Comparison of ENCODE assay signal across 16 cellular contexts in the genomic region with DNA sequence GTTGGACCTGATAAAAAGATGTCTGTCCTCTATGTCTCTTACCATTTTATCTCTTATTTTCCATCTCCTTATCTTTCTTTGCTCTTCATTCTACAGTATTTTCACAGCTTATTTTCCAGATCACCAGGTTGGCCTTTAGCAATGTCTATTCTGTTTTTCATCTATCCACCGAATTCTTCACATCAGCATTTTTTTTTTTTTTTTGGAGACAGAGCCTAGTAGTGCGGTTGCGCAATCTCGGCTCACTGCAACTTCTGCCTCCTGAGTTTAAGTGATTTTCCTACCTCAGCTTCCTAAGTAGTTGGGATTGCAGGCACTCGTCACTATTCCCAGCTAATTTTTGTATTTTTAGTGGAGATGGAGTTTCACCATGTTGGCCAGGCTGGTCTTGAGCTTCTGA. TPM values are rescaled to one million over a fixed set of nuclear protein-coding genes. Genes with fewer than 3 reads are reported as not detected.
DNase-seq lines count a peak whose midpoint lies in the region.
"Had no signal": no experiment of that assay in that cellular context is flagged by ENCODE, and none has a peak within 500 bp of the region (broad histone marks: within the 10 kb centered on the region; RNA-seq: fewer than 3 reads in every experiment).

No MANE protein-coding gene starts in this region.

- H3K9ac ChIP-seq in HUES48 (ENCODE audit: low read depth, low read length) (no peak overlapping the region), adipocyte (ENCODE audit: low read length) (no peak overlapping the region), iPS-20b (ENCODE audit: low read depth, low read length) (no peak overlapping the region)

- H3K4me1 ChIP-seq in HUES48 (ENCODE audit: control insufficient read depth, insufficient read depth, low read length): peaks cover 26% of the 10 kb centered on the region
- peaks cover 5% of the 10 kb centered on the region for H3K4me1 ChIP-seq in adipocyte (ENCODE audit: control insufficient read depth, insufficient read depth, low read length)
- peaks cover 18% of the 10 kb centered on the region for H3K4me1 ChIP-seq in iPS-20b (ENCODE audit: insufficient read depth, low read length)

- H3K4me3 ChIP-seq in HUES48 (ENCODE audit: low read depth, low read length) (no peak overlapping the region), adipocyte (ENCODE audit: low read length) (no peak overlapping the region), iPS-20b (ENCODE audit: low read length) (peak overlapping the region; percentile 41)
- H3K4me3 ChIP-seq: dorsolateral prefrontal cortex, spleen had no signal

- H3K36me3 ChIP-seq in HUES48 (ENCODE audit: control insufficient read depth, insufficient read depth, low read length) (no peaks in the 10 kb centered on the region), adipocyte (ENCODE audit: control insufficient read depth, insufficient read depth, low read length, severe bottlenecking) (peaks cover 33% of the 10 kb centered on the region), iPS-20b (ENCODE audit: insufficient read depth, low read depth, low read length) (peaks cover 11% of the 10 kb centered on the region)

- DNase-seq in adipocyte (ENCODE audit: low read depth): peak; percentile 15
- peak; percentile 55 for DNase-seq in renal cortical epithelial cell (ENCODE audit: low read depth)
- DNase-seq in effector CD8-positive, alpha-beta T cell (lab: John Stamatoyannopoulos, UW): no peak
- no peak for DNase-seq in GM19238 (ENCODE audit: insufficient read length, low spot score)
- no peak for DNase-seq in activated CD4-positive, alpha-beta T cell treated with anti-CD3 and anti-CD28 coated beads, Interleukin-2, amount 50 U/mL, for 1 hour
- no peak for DNase-seq in ureter (ENCODE audit: low spot score)
- DNase-seq: dorsolateral prefrontal cortex, HFFc6, mammary epithelial cell, NCI-H510A, nucleus accumbens, OCI-M1, spleen had no signal

- H3K27ac ChIP-seq in HUES48 (ENCODE audit: low read depth, low read length) (peak overlapping the region; percentile 88), iPS-20b (ENCODE audit: low read length) (no peak overlapping the region)
- H3K27ac ChIP-seq: C4-2B, dorsolateral prefrontal cortex, spleen had no signal

- H3K9me3 ChIP-seq in HUES48 (ENCODE audit: control insufficient read depth, insufficient read depth, low read length) (no peaks in the 10 kb centered on the region), adipocyte (ENCODE audit: control insufficient read depth, low read length) (no peaks in the 10 kb centered on the region), iPS-20b (ENCODE audit: insufficient read depth, low read depth, low read length) (no peaks in the 10 kb centered on the region)
- H3K9me3 ChIP-seq: spleen had no signal

- H3K27me3 ChIP-seq in HUES48 (ENCODE audit: control insufficient read depth, insufficient read depth, low read length): no peaks in the 10 kb centered on the region
- H3K27me3 ChIP-seq in adipocyte (replicated peaks; ENCODE audit: control insufficient read depth, insufficient read depth, low read length): no peaks in the 10 kb centered on the region
- no peaks in the 10 kb centered on the region for H3K27me3 ChIP-seq in iPS-20b (ENCODE audit: insufficient read depth, low read length)
- H3K27me3 ChIP-seq: dorsolateral prefrontal cortex, spleen had no signal

RNA-seq across cellular contexts. Expression of a gene that starts 49.0 kb away (rescaled TPM):
- total RNA-seq in renal cortical epithelial cell (8.2 and 23.7 TPM in 2 replicates), ureter (10.9 TPM)

Comparison
In these comparisons a context has a peak if more than half of its experiments do, and no peak if none do; other contexts are left out.
1. DNase-seq: peak in adipocyte (single experiment) and renal cortical epithelial cell (single experiment); none in effector CD8-positive, alpha-beta T cell (single experiment), GM19238 (single experiment), activated CD4-positive, alpha-beta T cell treated with anti-CD3 and anti-CD28 coated beads, Interleukin-2, amount 50 U/mL, for 1 hour (single experiment) and ureter (single experiment).